ENCODE assay signal across 25 cellular contexts in genomic region chr17:69560987-69561441, GRCh38.
A peak's percentile ranks its signal among the peaks of the same experiment; 100 is the strongest.
DNase-seq lines count a peak whose midpoint lies in the region; ATAC-seq lines count a peak whose summit lies in the region.
"Had no signal": no experiment of that assay in that cellular context is flagged by ENCODE, and none has a peak within 500 bp of the region (broad histone marks: within the 10 kb centered on the region; RNA-seq: fewer than 3 reads in every experiment).

No MANE protein-coding gene starts in this region.

- peak overlapping the region; percentile 54 for H3K27ac ChIP-seq in subcutaneous abdominal adipose tissue (ENCODE audit: low read depth, low read length)
- H3K27ac ChIP-seq: BLaER1 treated with 17β-estradiol and CSF1 and Interleukin-3, amounts not matched to agents 10 nM and 100 nM; brain microvascular endothelial cell; pancreas; SJSA1; spleen; testis had no signal

- peaks cover 0 to 14% (median 7%) of the 10 kb centered on the region in 5 donors for H3K4me1 ChIP-seq in subcutaneous abdominal adipose tissue (ENCODE audit: control insufficient read depth in 5 of 5, insufficient read depth in 5 of 5, low read length in 5 of 5)
- H3K4me1 ChIP-seq: BLaER1 treated with 17β-estradiol and CSF1 and Interleukin-3, amounts not matched to agents 10 nM and 100 nM; pancreas; SJSA1; spleen; testis had no signal

- no peak overlapping the region for H3K4me3 ChIP-seq in subcutaneous abdominal adipose tissue (ENCODE audit: low read depth in 1 of 5, low read length in 5 of 5)
- H3K4me3 ChIP-seq: BLaER1 treated with 17β-estradiol and CSF1 and Interleukin-3, amounts not matched to agents 10 nM and 100 nM; GM23338; pancreas; SJSA1; spleen; testis had no signal

- ATAC-seq in HG03520 (IDR thresholded peaks at IDR 0.05; ENCODE audit: unreplicated experiment) (no peak), HG03139 (IDR thresholded peaks at IDR 0.05; ENCODE audit: unreplicated experiment) (no peak), HG02759 (IDR thresholded peaks at IDR 0.05; ENCODE audit: unreplicated experiment) (no peak)
- ATAC-seq: GM23338; naive thymus-derived CD4-positive, alpha-beta T cell had no signal

- no peak overlapping the region for H3K9ac ChIP-seq in subcutaneous abdominal adipose tissue (ENCODE audit: low read length in 5 of 5)
- H3K9ac ChIP-seq: BLaER1 treated with 17β-estradiol and CSF1 and Interleukin-3, amounts not matched to agents 10 nM and 100 nM had no signal

- no peaks in the 10 kb centered on the region for H3K9me3 ChIP-seq in subcutaneous abdominal adipose tissue (ENCODE audit: control insufficient read depth in 5 of 5, low read length in 5 of 5)
- H3K9me3 ChIP-seq: pancreas, SJSA1, spleen, testis had no signal

- H3K36me3 ChIP-seq in subcutaneous abdominal adipose tissue (ENCODE audit: control insufficient read depth in 5 of 5, insufficient read depth in 5 of 5, low read length in 5 of 5): no peaks in the 10 kb centered on the region
- H3K36me3 ChIP-seq: BLaER1 treated with 17β-estradiol and CSF1 and Interleukin-3, amounts not matched to agents 10 nM and 100 nM; brain microvascular endothelial cell; pancreas; SJSA1; spleen had no signal

- DNase-seq in NCI-H510A (lab: John Stamatoyannopoulos, UW) (peak; percentile 13), NCI-H510A treated with DMSO at 0.1 percent for 48 hours (lab: John Stamatoyannopoulos, UW) (no peak), SK-N-DZ (ENCODE audit: low spot score) (peak; percentile 21), foreskin melanocyte (peak; percentile 9)
- DNase-seq: 8988T; activated CD4-positive, alpha-beta T cell treated with anti-CD3 and anti-CD28 coated beads for 1 hour; activated naive CD8-positive, alpha-beta T cell treated with anti-CD3 and anti-CD28 coated beads, Interleukin-2, amount 10 ng/mL, durations not matched to agents 7 days and 5 days; brain microvascular endothelial cell; cortex of kidney; glutamatergic neuron; naive thymus-derived CD4-positive, alpha-beta T cell; NCI-H2081; NCI-H69; OCI-M1; pancreas; spleen; T-helper 9 cell; testis had no signal

- no peaks in the 10 kb centered on the region for H3K27me3 ChIP-seq in subcutaneous abdominal adipose tissue (ENCODE audit: control insufficient read depth in 5 of 5, insufficient read depth in 4 of 5, low read length in 5 of 5)
- H3K27me3 ChIP-seq: BLaER1 treated with 17β-estradiol and CSF1 and Interleukin-3, amounts not matched to agents 10 nM and 100 nM; brain microvascular endothelial cell; pancreas; SJSA1; spleen; testis had no signal
